In genomic region chr3:136731274-136731884, GRCh38 we compare ENCODE assay signal across 20 cellular contexts. TPM values are rescaled to one million over a fixed set of nuclear protein-coding genes. Genes with fewer than 3 reads are reported as not detected.
DNase-seq lines count a peak whose midpoint lies in the region; ATAC-seq, FAIRE-seq and TF ChIP-seq lines count a peak whose summit lies in the region.
"Had no signal": no experiment of that assay in that cellular context is flagged by ENCODE, and none has a peak within 500 bp of the region (broad histone marks: within the 10 kb centered on the region; RNA-seq: fewer than 3 reads in every experiment).

No MANE protein-coding gene starts in this region.

- peaks cover 72% of the 10 kb centered on the region for H3K4me1 Mint-ChIP-seq in activated naive CD4-positive, alpha-beta T cell treated with anti-CD3 and anti-CD28 coated beads, Interleukin-2, amount 50 U/mL, for 24 hours
- H3K4me1 Mint-ChIP-seq in stimulated activated effector memory CD8-positive, alpha-beta T cell treated with anti-CD3 and anti-CD28 coated beads, Interleukin-12 subunit alpha, Interleukin-12 subunit beta, amount 100 ng/mL, for 72 hours = peaks cover 54% of the 10 kb centered on the region

- no peaks in the 10 kb centered on the region for H3K9me3 ChIP-seq in SU-DHL-6 (ENCODE audit: insufficient read depth, low read length)
- H3K9me3 ChIP-seq in keratinocyte (ENCODE audit: control insufficient read depth, low read depth, low read length) = no peaks in the 10 kb centered on the region
- H3K9me3 ChIP-seq: pancreas had no signal

- peaks cover 100% of the 10 kb centered on the region for H3K79me2 ChIP-seq in SU-DHL-6 (ENCODE audit: insufficient read depth, low read length)
- H3K79me2 ChIP-seq in keratinocyte (ENCODE audit: control insufficient read depth, insufficient read depth, low read length) = peaks cover 82% of the 10 kb centered on the region

- no peak overlapping the region for H3K9ac ChIP-seq in SU-DHL-6 (ENCODE audit: low read length)
- H3K9ac ChIP-seq in keratinocyte (ENCODE audit: control insufficient read depth, extremely low read depth, insufficient read depth, low read length) = no peak overlapping the region

- H3K9me2 ChIP-seq in SU-DHL-6 (replicated peaks; ENCODE audit: insufficient read depth, low read length) = no peaks in the 10 kb centered on the region

- peak overlapping the region; percentile 31 for H3K4me2 ChIP-seq in SU-DHL-6 (ENCODE audit: low read depth, low read length, poor library complexity, severe bottlenecking)
- peak overlapping the region; percentile 78 for H3K4me2 ChIP-seq in keratinocyte (ENCODE audit: control insufficient read depth, extremely low read depth, insufficient read depth, low read depth, low read length)

- 0 out of 2 replicates have a peak, but pooled peaks cover 4% of the 10 kb centered on the region for H3F3A ChIP-seq in SU-DHL-6 (ENCODE audit: insufficient read depth)

- no peak for DNase-seq in activated naive CD4-positive, alpha-beta T cell treated with anti-CD3 and anti-CD28 coated beads, Interleukin-2, amount 50 U/mL, for 72 hours (ENCODE audit: low spot score in 2 of 2)
- DNase-seq in keratinocyte (ENCODE audit: low read depth, low spot score) (no peak), GM19239 (ENCODE audit: insufficient read length, low spot score) (no peak)
- no peak for DNase-seq in stimulated activated effector memory CD8-positive, alpha-beta T cell treated with anti-CD3 and anti-CD28 coated beads, Interleukin-12 subunit alpha, Interleukin-12 subunit beta, amount 100 ng/mL, for 72 hours (ENCODE audit: low spot score in 2 of 2)
- no peak for DNase-seq in activated effector memory CD4-positive, alpha-beta T cell treated with anti-CD3 and anti-CD28 coated beads, Interleukin-2, amount 50 U/mL, for 16 hours
- DNase-seq: activated CD4-positive, alpha-beta T cell treated with anti-CD3 and anti-CD28 coated beads, Interleukin-2, amount 50 U/mL, for 1 hour; activated gamma-delta T cell treated with Interleukin-2 at 50 U/mL for 16 hours; effector CD8-positive, alpha-beta T cell; Kasumi-1; mesenchymal stem cell; NCI-H187; NCI-H526; pancreas; T1000 had no signal

- H3K4me3 Mint-ChIP-seq in activated naive CD4-positive, alpha-beta T cell treated with anti-CD3 and anti-CD28 coated beads, Interleukin-2, amount 50 U/mL, for 24 hours = peak overlapping the region; percentile 15
- H3K4me3 Mint-ChIP-seq in stimulated activated effector memory CD8-positive, alpha-beta T cell treated with anti-CD3 and anti-CD28 coated beads, Interleukin-12 subunit alpha, Interleukin-12 subunit beta, amount 100 ng/mL, for 72 hours = no peak overlapping the region

- no peak for TF ChIP-seq CTCF in SU-DHL-6 (IDR thresholded peaks at IDR 0.05; ENCODE audit: insufficient read depth, low read length, poor library complexity, severe bottlenecking)
- TF ChIP-seq CTCF in keratinocyte (optimal IDR thresholded peaks at IDR 0.05 in 1 of 3, IDR thresholded peaks at IDR 0.05 in 1 of 3, conservative IDR thresholded peaks at IDR 0.05 in 1 of 3; ENCODE audit: extremely low read depth in 1 of 3, insufficient read depth in 2 of 3, low read length in 3 of 3) = no peak

- H3K9me1 ChIP-seq in keratinocyte (ENCODE audit: control insufficient read depth, extremely low read depth, insufficient read depth, low read length) = no peaks in the 10 kb centered on the region

- H3K4me3 ChIP-seq in SU-DHL-6 (ENCODE audit: insufficient read depth, low read length, poor library complexity, severe bottlenecking) (no peak overlapping the region), keratinocyte (ENCODE audit: control insufficient read depth in 2 of 3, extremely low read depth in 1 of 3, insufficient read depth in 2 of 3, low read depth in 1 of 3, low read length in 3 of 3) (peak overlapping the region in 2 of 3 experiments; percentile 11 to 19)
- H3K4me3 ChIP-seq: pancreas had no signal

- H3K27ac Mint-ChIP-seq in activated naive CD4-positive, alpha-beta T cell treated with anti-CD3 and anti-CD28 coated beads, Interleukin-2, amount 50 U/mL, for 24 hours = no peak overlapping the region
- no peak overlapping the region for H3K27ac Mint-ChIP-seq in activated naive CD4-positive, alpha-beta T cell treated with anti-CD3 and anti-CD28 coated beads, Interleukin-2, amount 50 U/mL, for 72 hours
- H3K27ac Mint-ChIP-seq in stimulated activated effector memory CD8-positive, alpha-beta T cell treated with anti-CD3 and anti-CD28 coated beads, Interleukin-12 subunit alpha, Interleukin-12 subunit beta, amount 100 ng/mL, for 72 hours = peak overlapping the region; percentile 0

- H3K27ac ChIP-seq in SU-DHL-6 (ENCODE audit: low read depth, low read length) = peak overlapping the region; percentile 38; the same call in 1 of the 2 replicates
- peak overlapping the region; percentile 41 for H3K27ac ChIP-seq in keratinocyte (ENCODE audit: control insufficient read depth, insufficient read depth, low read length)
- H3K27ac ChIP-seq: HL-60, pancreas had no signal

- ATAC-seq in activated naive CD4-positive, alpha-beta T cell treated with anti-CD3 and anti-CD28 coated beads, Interleukin-2, amount 50 U/mL, for 72 hours = no peak
- no peak for ATAC-seq in stimulated activated effector memory CD8-positive, alpha-beta T cell treated with anti-CD3 and anti-CD28 coated beads, Interleukin-12 subunit alpha, Interleukin-12 subunit beta, amount 100 ng/mL, for 72 hours
- ATAC-seq in GM19397 (IDR thresholded peaks at IDR 0.05; ENCODE audit: unreplicated experiment) = no peak
- ATAC-seq: HCT116, Right ventricle myocardium inferior had no signal

- no peaks in the 10 kb centered on the region for H3K36me3 ChIP-seq in SU-DHL-6 (ENCODE audit: low read length)
- no peaks in the 10 kb centered on the region for H3K36me3 ChIP-seq in keratinocyte (ENCODE audit: control insufficient read depth in 2 of 2, extremely low read depth in 1 of 2, insufficient read depth in 2 of 2, low read length in 2 of 2)
- H3K36me3 ChIP-seq: pancreas had no signal

- peak; percentile 83 for FAIRE-seq in keratinocyte (lab: Jason Lieb, UNC)
- FAIRE-seq in GM19239 (lab: Jason Lieb, UNC) = no peak
- FAIRE-seq: pancreas had no signal

- peaks cover 19% of the 10 kb centered on the region for H3K4me1 ChIP-seq in keratinocyte (ENCODE audit: control insufficient read depth, extremely low read depth, insufficient read depth, low read length)

- H3K27me3 ChIP-seq in SU-DHL-6 (ENCODE audit: low read length) (no peaks in the 10 kb centered on the region), keratinocyte (ENCODE audit: control insufficient read depth, extremely low read depth, insufficient read depth, low read length) (no peaks in the 10 kb centered on the region)
- H3K27me3 ChIP-seq: pancreas had no signal

- H2AFZ ChIP-seq in SU-DHL-6 (ENCODE audit: low read depth, low read length, severe bottlenecking) = no peak overlapping the region
- H2AFZ ChIP-seq in keratinocyte (ENCODE audit: control insufficient read depth, low read length) = no peak overlapping the region

- dilution Hi-C loops in keratinocyte (cut with MboI; ENCODE audit: extremely low pct_ligation_motif_present, low sequenced_read_pairs) = no loop called here

- no peaks in the 10 kb centered on the region for H3K9me3 Mint-ChIP-seq in activated naive CD4-positive, alpha-beta T cell treated with anti-CD3 and anti-CD28 coated beads, Interleukin-2, amount 50 U/mL, for 24 hours
- H3K9me3 Mint-ChIP-seq in activated naive CD4-positive, alpha-beta T cell treated with anti-CD3 and anti-CD28 coated beads, Interleukin-2, amount 50 U/mL, for 72 hours = no peaks in the 10 kb centered on the region
- H3K9me3 Mint-ChIP-seq in stimulated activated effector memory CD8-positive, alpha-beta T cell treated with anti-CD3 and anti-CD28 coated beads, Interleukin-12 subunit alpha, Interleukin-12 subunit beta, amount 100 ng/mL, for 72 hours = no peaks in the 10 kb centered on the region

- H4K20me1 ChIP-seq in SU-DHL-6 (ENCODE audit: low read depth, low read length) = no peaks in the 10 kb centered on the region; the same call in 1 of the 2 replicates
- no peaks in the 10 kb centered on the region for H4K20me1 ChIP-seq in keratinocyte (ENCODE audit: control insufficient read depth, extremely low read depth, insufficient read depth, low read length)

- no peaks in the 10 kb centered on the region for H3K27me3 Mint-ChIP-seq in activated naive CD4-positive, alpha-beta T cell treated with anti-CD3 and anti-CD28 coated beads, Interleukin-2, amount 50 U/mL, for 24 hours

- H3K36me3 Mint-ChIP-seq in activated naive CD4-positive, alpha-beta T cell treated with anti-CD3 and anti-CD28 coated beads, Interleukin-2, amount 50 U/mL, for 24 hours = no peaks in the 10 kb centered on the region
- no peaks in the 10 kb centered on the region for H3K36me3 Mint-ChIP-seq in activated naive CD4-positive, alpha-beta T cell treated with anti-CD3 and anti-CD28 coated beads, Interleukin-2, amount 50 U/mL, for 72 hours
- peaks cover 3% of the 10 kb centered on the region for H3K36me3 Mint-ChIP-seq in stimulated activated effector memory CD8-positive, alpha-beta T cell treated with anti-CD3 and anti-CD28 coated beads, Interleukin-12 subunit alpha, Interleukin-12 subunit beta, amount 100 ng/mL, for 72 hours

RNA-seq across cellular contexts. Expression of gene STAG1, which starts 20.8 kb away (rescaled TPM):
- 10 to 100 TPM; 35.8 to 40.5 TPM for total RNA-seq in activated naive CD4-positive, alpha-beta T cell treated with anti-CD3 and anti-CD28 coated beads, Interleukin-2, amount 50 U/mL, for 72 hours
- polyA plus RNA-seq in keratinocyte = 5.9 to 11.8 TPM (median 7.1 TPM) in 3 replicates
- polyA plus RNA-seq in keratinocyte (2011; ENCODE audit: low read depth) = 16.5 TPM
- polyA plus RNA-seq in keratinocyte (2011; cell fraction: cytosol; rRNA removed) = 4.0 and 7.7 TPM in 2 replicates
- 7.1 and 10.2 TPM in 2 replicates for polyA plus RNA-seq in keratinocyte (2011; cell fraction: nucleus; rRNA removed)
- polyA plus RNA-seq in keratinocyte (2012; ENCODE audit: low replicate concordance) = 6.6 and 7.9 TPM in 2 replicates
- polyA minus RNA-seq in keratinocyte = 5.1 to 21.3 TPM (median 7.5 TPM) in 3 replicates
- polyA minus RNA-seq in keratinocyte (2011; cell fraction: cytosol; rRNA and poly(A)+ RNA removed) = 8.8 TPM
- 11.5 and 21.4 TPM in 2 replicates for polyA minus RNA-seq in keratinocyte (2011; cell fraction: nucleus; rRNA and poly(A)+ RNA removed)
